In genomic region chr1:95029532-95029931, GRCh38 we compare ENCODE assay signal across 26 cellular contexts.
"Had no signal": no experiment of that assay in that cellular context is flagged by ENCODE, and none has a peak within 500 bp of the region (broad histone marks: within the 10 kb centered on the region; RNA-seq: fewer than 3 reads in every experiment).

No MANE protein-coding gene starts in this region.

- DNase-seq: stimulated activated CD4-positive, alpha-beta T cell treated with anti-CD3 and anti-CD28 coated beads, Interleukin-2, amount 100 ng/mL, for 24 hours; stimulated activated CD4-positive, alpha-beta T cell treated with anti-CD3 and anti-CD28 coated beads, Interleukin-2, amount 100 ng/mL, for 48 hours; stimulated activated CD4-positive, alpha-beta T cell treated with anti-CD3 and anti-CD28 coated beads, Interleukin-4, amount 100 ng/mL, for 1 hour; stimulated activated CD4-positive, alpha-beta T cell treated with anti-CD3 and anti-CD28 coated beads, Interleukin-4, amount 100 ng/mL, for 24 hours; stimulated activated CD4-positive, alpha-beta T cell treated with anti-CD3 and anti-CD28 coated beads, Interleukin-4, amount 100 ng/mL, for 4 hours; stimulated activated CD8-positive, alpha-beta memory T cell treated with anti-CD3 and anti-CD28 coated beads, Interleukin-4, amount 100 ng/mL, for 48 hours; stimulated activated naive B cell treated with anti-CD40 and anti-IgM and Interleukin-4, amounts not matched to agents 10 μg/mL and 1 μg/mL and 100 μg/mL, for 72 hours; stimulated activated naive CD4-positive, alpha-beta T cell; stimulated activated naive CD4-positive, alpha-beta T cell treated with Interleukin-2 at 50 U/mL for 16 hours; stimulated activated naive CD8-positive, alpha-beta T cell treated with anti-CD3 and anti-CD28 coated beads, Interleukin-15, amount 100 ng/mL, for 72 hours; stimulated activated naive CD8-positive, alpha-beta T cell treated with anti-CD3 and anti-CD28 coated beads, Interleukin-15, Interleukin-2, amounts not matched to agents 100 U/mL and 50 U/mL, for 24 hours; stomach; substantia nigra; testis; thyroid gland; tibial artery; transverse colon; trophoblast cell; upper lobe of left lung; upper lobe of right lung; uterus had no signal

- H3K36me3 ChIP-seq: thoracic aorta, thyroid gland, upper lobe of left lung, upper lobe of right lung, uterus, vagina had no signal

- ATAC-seq: stimulated activated memory B cell treated with anti-CD40 and anti-IgM and Interleukin-4, amounts not matched to agents 10 μg/mL and 1 μg/mL and 100 μg/mL, for 72 hours; stimulated activated naive B cell treated with anti-CD40 and anti-IgM and Interleukin-4, amounts not matched to agents 10 μg/mL and 1 μg/mL and 100 μg/mL, for 72 hours; stimulated activated naive CD8-positive, alpha-beta T cell treated with anti-CD3 and anti-CD28 coated beads, Interleukin-15, amount 100 ng/mL, for 72 hours; stimulated activated naive CD8-positive, alpha-beta T cell treated with anti-CD3 and anti-CD28 coated beads, Interleukin-15, Interleukin-2, amounts not matched to agents 100 U/mL and 50 U/mL, for 24 hours; upper lobe of right lung had no signal

- H3K27ac ChIP-seq: stomach, suprapubic skin, testis, thoracic aorta, thyroid gland, tibial artery, transverse colon, upper lobe of left lung, upper lobe of right lung, uterus, vagina had no signal

- H3K4me3 ChIP-seq: stomach, suprapubic skin, testis, thoracic aorta, thyroid gland, tibial artery, transverse colon, upper lobe of left lung, upper lobe of right lung, uterus, vagina had no signal

- H3K27me3 ChIP-seq: stomach, suprapubic skin, testis, thyroid gland, tibial artery, transverse colon, upper lobe of left lung, upper lobe of right lung, uterus, vagina had no signal

- H3K9me3 ChIP-seq: suprapubic skin, testis, thyroid gland, upper lobe of right lung, uterus, vagina had no signal

- FAIRE-seq: urothelium cell line had no signal

- H3K4me1 ChIP-seq: stomach, suprapubic skin, testis, thyroid gland, transverse colon, upper lobe of left lung, upper lobe of right lung, uterus, vagina had no signal
